In genomic region chrX:133250184-133251080, GRCh38 we compare ENCODE assay signal across 18 cellular contexts. TPM values are rescaled to one million over a fixed set of nuclear protein-coding genes. Genes with fewer than 3 reads are reported as not detected.
DNase-seq lines count a peak whose midpoint lies in the region; ATAC-seq and TF ChIP-seq lines count a peak whose summit lies in the region.
"Had no signal": no experiment of that assay in that cellular context is flagged by ENCODE, and none has a peak within 500 bp of the region (broad histone marks: within the 10 kb centered on the region; RNA-seq: fewer than 3 reads in every experiment).

No MANE protein-coding gene starts in this region.

- WGBS in gastroesophageal sphincter (ENCODE audit: low coverage in 1 of 2), 2 donors = 20 to 21% methylated on average over 2 to 3 of the region's 5 CpGs
- 50 to 89% methylated on average over 2 to 5 of the region's 5 CpGs for WGBS in transverse colon (ENCODE audit: low coverage in 1 of 2), 2 donors

- H3K4me3 ChIP-seq in gastroesophageal sphincter = no peak overlapping the region
- no peak overlapping the region for H3K4me3 ChIP-seq in muscle layer of duodenum (ENCODE audit: low read depth in 1 of 2, low read length in 2 of 2)
- no peak overlapping the region for H3K4me3 ChIP-seq in transverse colon
- H3K4me3 ChIP-seq: BLaER1 treated with 17β-estradiol and CSF1 and Interleukin-3, amounts not matched to agents 10 nM and 100 nM; PC-9 had no signal

- H3K36me3 ChIP-seq in gastroesophageal sphincter (no peaks in the 10 kb centered on the region), muscle layer of duodenum (ENCODE audit: control insufficient read depth in 1 of 2, insufficient read depth in 2 of 2, low read length in 2 of 2) (no peaks in the 10 kb centered on the region), transverse colon (no peaks in the 10 kb centered on the region)
- H3K36me3 ChIP-seq: BLaER1 treated with 17β-estradiol and CSF1 and Interleukin-3, amounts not matched to agents 10 nM and 100 nM had no signal

- TF ChIP-seq CTCF in gastroesophageal sphincter (IDR thresholded peaks at IDR 0.05) = no peak
- no peak for TF ChIP-seq CTCF in transverse colon (IDR thresholded peaks at IDR 0.05)

- peak; percentile 23 for DNase-seq in astrocyte of the hippocampus (ENCODE audit: low read depth, low spot score)
- no peak for DNase-seq in transverse colon
- DNase-seq in GM19240 (ENCODE audit: insufficient read length, low spot score) = no peak
- DNase-seq in inferior parietal cortex (ENCODE audit: extremely low spot score) = no peak
- DNase-seq: DMS 273 treated with DMSO at 0.1 percent for 48 hours, H9, KBM-7, NCI-H1092, NCI-H226, NCI-H69, PC-9 had no signal

- H3K27ac ChIP-seq in gastroesophageal sphincter (peak overlapping the region; percentile 69 to 81 (median 74)), muscle layer of duodenum (ENCODE audit: low read length) (peak overlapping the region; percentile 39), transverse colon (peak overlapping the region in 3 of 4 donors; percentile 34 to 62 (median 42))
- H3K27ac ChIP-seq: BLaER1 treated with 17β-estradiol and CSF1 and Interleukin-3, amounts not matched to agents 10 nM and 100 nM; PC-9 had no signal

- intact Hi-C loops in transverse colon (cut with DNase I; ENCODE audit: low total_unique reads) = no loop called here

- peaks cover 0 to 11% (median 0%) of the 10 kb centered on the region in 3 donors for H3K9me3 ChIP-seq in gastroesophageal sphincter
- peaks cover 0 to 4% of the 10 kb centered on the region in 2 donors for H3K9me3 ChIP-seq in muscle layer of duodenum (ENCODE audit: control insufficient read depth in 1 of 2, low read length in 2 of 2)
- no peaks in the 10 kb centered on the region for H3K9me3 ChIP-seq in transverse colon

- peak; percentile 64 for ATAC-seq in gastroesophageal sphincter
- ATAC-seq in GM19452 (IDR thresholded peaks at IDR 0.05; ENCODE audit: unreplicated experiment) = no peak
- ATAC-seq in HG03469 (IDR thresholded peaks at IDR 0.05; ENCODE audit: unreplicated experiment) = no peak

- no peak for TF ChIP-seq EP300 in gastroesophageal sphincter (IDR thresholded peaks at IDR 0.05)
- TF ChIP-seq EP300 in transverse colon (IDR thresholded peaks at IDR 0.05; ENCODE audit: low read depth) = no peak

- in situ Hi-C loops in transverse colon (cut with MboI; ENCODE audit: low pct_ligation_motif_present in 1 of 4, low pct_unique_long_range_greater_than_20kb in 1 of 4, low sequenced_read_pairs in 3 of 4) = no loop called here

- H3K27me3 ChIP-seq in gastroesophageal sphincter (no peaks in the 10 kb centered on the region), muscle layer of duodenum (ENCODE audit: low read depth, low read length) (no peaks in the 10 kb centered on the region), transverse colon (no peaks in the 10 kb centered on the region)

- TF ChIP-seq POLR2A in gastroesophageal sphincter (IDR thresholded peaks at IDR 0.05) (no peak), transverse colon (IDR thresholded peaks at IDR 0.05) (no peak)

- H3K4me1 ChIP-seq in gastroesophageal sphincter (peaks cover 0 to 36% (median 6%) of the 10 kb centered on the region in 3 donors), muscle layer of duodenum (ENCODE audit: control insufficient read depth in 1 of 2, insufficient read depth in 2 of 2, low read length in 2 of 2) (peaks cover 0 to 6% of the 10 kb centered on the region in 2 donors), transverse colon (no peaks in the 10 kb centered on the region)
- H3K4me1 ChIP-seq: BLaER1 treated with 17β-estradiol and CSF1 and Interleukin-3, amounts not matched to agents 10 nM and 100 nM had no signal

RNA-seq across cellular contexts. Expression of gene TFDP3, which starts 32.3 kb away (rescaled TPM):
- under 1 TPM in 1 of 4 donors, not detected in 3; 0.40 TPM for total RNA-seq in gastroesophageal sphincter
- not detected for total RNA-seq in transverse colon
- total RNA-seq: Daoy, H9, M059J, PC-9 had no signal
